In the genomic region with DNA sequence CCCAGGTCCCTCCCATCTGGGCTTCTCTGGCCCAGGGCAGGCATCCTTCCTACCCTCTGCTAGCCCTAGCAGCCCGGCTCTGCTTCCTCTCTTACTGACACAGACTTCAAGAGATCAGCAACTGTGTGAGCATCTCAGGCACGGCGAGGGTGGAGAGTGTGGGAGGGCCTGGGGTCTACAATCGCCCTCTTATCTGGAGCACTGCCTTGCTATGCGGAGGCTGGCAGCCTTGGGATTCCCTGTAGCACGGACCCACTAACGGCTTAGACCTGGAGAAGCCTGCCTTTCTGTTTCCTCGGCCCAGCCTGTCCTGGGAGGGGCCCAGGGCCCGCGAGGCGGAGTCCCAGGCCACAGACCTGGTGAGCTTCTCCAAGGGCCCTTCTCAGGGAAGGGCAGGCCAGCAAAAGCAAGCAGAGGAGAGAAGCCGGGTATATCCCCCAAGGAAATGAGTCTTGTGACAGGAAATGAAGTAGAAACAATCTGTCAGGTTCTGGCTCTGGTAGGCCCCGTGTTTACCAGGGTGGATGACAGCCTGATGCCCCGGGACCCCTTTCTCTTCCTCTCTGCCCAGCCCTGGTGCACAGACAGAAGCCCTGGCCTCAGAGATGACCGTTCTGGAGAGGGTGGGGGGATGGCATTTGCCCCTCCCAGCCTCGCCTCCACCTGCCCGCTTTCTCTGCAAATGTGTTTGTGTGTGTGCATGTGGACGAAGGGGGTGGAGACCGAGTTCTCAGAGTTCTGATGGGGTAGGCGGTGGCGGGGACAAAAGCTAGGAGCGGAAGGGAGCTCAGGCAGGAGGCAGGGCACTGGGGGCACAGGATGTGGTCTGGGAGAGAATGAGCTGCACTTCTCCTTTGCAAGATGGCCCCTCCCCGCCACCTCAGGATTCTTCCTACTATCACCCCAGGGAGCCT, we compare ENCODE assay signal across 8 cellular contexts. TPM values are rescaled to one million over a fixed set of nuclear protein-coding genes. Genes with fewer than 3 reads are reported as not detected.
A peak's percentile ranks its signal among the peaks of the same experiment; 100 is the strongest.
DNase-seq lines count a peak whose midpoint lies in the region; ATAC-seq, FAIRE-seq and TF ChIP-seq lines count a peak whose summit lies in the region.

No MANE protein-coding gene starts in this region.

- peak overlapping the region; percentile 97 for H3K23ac ChIP-seq in IMR-90 (ENCODE audit: low read depth, low read length)
- H3K23ac ChIP-seq in H1 (ENCODE audit: insufficient read length) = no peak overlapping the region

- dilution Hi-C loops in IMR-90 (cut with HindIII; ENCODE audit: low sequenced_read_pairs, unreplicated experiment) = no loop called here

- peak overlapping the region; percentile 99 for H4K91ac ChIP-seq in IMR-90 (ENCODE audit: insufficient read depth, low read depth, low read length)
- peak overlapping the region; percentile 12 for H4K91ac ChIP-seq in H1 (replicated peaks; ENCODE audit: insufficient read length, low read length)

- H2BK15ac ChIP-seq in IMR-90 (ENCODE audit: low read depth, low read length) (peak overlapping the region; percentile 74; the same call in 1 of the 3 replicates), H1 (ENCODE audit: low read length) (no peak overlapping the region)

- H3K27ac ChIP-seq in IMR-90 (ENCODE audit: insufficient read depth, low read length) (peak overlapping the region; percentile 96), H1 (ENCODE audit: low read depth, low read length) (peak overlapping the region; percentile 29), thoracic aorta (no peak overlapping the region)

- H3K36me3 ChIP-seq in IMR-90 (ENCODE audit: control insufficient read depth, insufficient read depth, low read length) (peaks cover 39% of the 10 kb centered on the region), H1 (ENCODE audit: control insufficient read depth in 2 of 4, insufficient read depth in 4 of 4, low read length in 3 of 4) (peaks cover 15 to 26% (median 18%) of the 10 kb centered on the region in 4 experiments), thoracic aorta (peaks cover 29% of the 10 kb centered on the region)

- H2AK5ac ChIP-seq in IMR-90 (ENCODE audit: low read depth, low read length) (peak overlapping the region; percentile 100), H1 (ENCODE audit: low read depth, low read length) (0 out of 2 replicates have a peak overlapping the region, but pooled peaks have one; percentile 56)

- no peak for TF ChIP-seq POLR2A in IMR-90 (IDR thresholded peaks at IDR 0.05; ENCODE audit: low read depth, low read length)
- TF ChIP-seq POLR2A in H1 (IDR thresholded peaks at IDR 0.05; ENCODE audit: control extremely low read depth in 1 of 2, low read depth in 2 of 2, low read length in 2 of 2) = no peak

- H2BK20ac ChIP-seq in IMR-90 (ENCODE audit: low read depth, low read length) = peak overlapping the region; percentile 89
- no peak overlapping the region for H2BK20ac ChIP-seq in H1 (ENCODE audit: low read length)

- H2AK9ac ChIP-seq in IMR-90 (replicated peaks; ENCODE audit: low read depth, low read length, poor library complexity) = peak overlapping the region; percentile 98

- H3K4me1 ChIP-seq in IMR-90 (ENCODE audit: control insufficient read depth, insufficient read depth, low read length) = peaks cover 12% of the 10 kb centered on the region
- peaks cover 0 to 22% (median 13%) of the 10 kb centered on the region in 4 experiments; a peak in 6 of 7 replicates for H3K4me1 ChIP-seq in H1 (replicated peaks in 1 of 4; ENCODE audit: control insufficient read depth in 3 of 4, insufficient read depth in 4 of 4, low read length in 3 of 4)
- H3K4me1 ChIP-seq in thoracic aorta (ENCODE audit: control insufficient read depth in 1 of 2, low read depth in 2 of 2) = peaks cover 10 to 32% of the 10 kb centered on the region in 2 donors

- TF ChIP-seq CTCF in IMR-90 (conservative IDR thresholded peaks at IDR 0.05; ENCODE audit: low read depth, low read length) = no peak
- TF ChIP-seq CTCF in H1 (IDR thresholded peaks at IDR 0.05; ENCODE audit: control extremely low read depth in 1 of 3, insufficient read depth in 1 of 3, low read depth in 1 of 3, low read length in 3 of 3) = no peak
- TF ChIP-seq CTCF in thoracic aorta (IDR thresholded peaks at IDR 0.05) = no peak

- H3K4me3 ChIP-seq in IMR-90 (ENCODE audit: insufficient read depth, low read depth, low read length) (peak overlapping the region; percentile 36), H1 (ENCODE audit: extremely low read depth in 1 of 4, insufficient read depth in 2 of 4, low read depth in 3 of 4, low read length in 4 of 4) (peak overlapping the region in 2 of 4 experiments; percentile 4 to 80; a peak in 4 of 8 replicates), thoracic aorta (peak overlapping the region; percentile 94)

- peak overlapping the region; percentile 81 to 97; a peak in 3 of 4 replicates for H4K8ac ChIP-seq in IMR-90 (ENCODE audit: low read depth in 2 of 2, low read length in 2 of 2)
- H4K8ac ChIP-seq in H1 (ENCODE audit: extremely low read depth, insufficient read depth, low read length) = no peak overlapping the region

- H2BK5ac ChIP-seq in IMR-90 (ENCODE audit: low read depth, low read length, poor library complexity, severe bottlenecking) = peak overlapping the region; percentile 95
- H2BK5ac ChIP-seq in H1 (ENCODE audit: low read depth, low read length) = peak overlapping the region; percentile 76; the same call in 1 of the 2 replicates

- TF ChIP-seq RAD21 in IMR-90 (IDR thresholded peaks at IDR 0.05; ENCODE audit: low read length) = no peak
- no peak for TF ChIP-seq RAD21 in H1 (IDR thresholded peaks at IDR 0.05 in 1 of 2, conservative IDR thresholded peaks at IDR 0.05 in 1 of 2; ENCODE audit: low read depth in 2 of 2, low read length in 2 of 2)

- intact Hi-C loops in IMR-90 (cut with micrococcal nuclease) = loop anchor here (10.0 kb wide), 1 partner anchor 251 kb away; no protein-coding TSS in a partner anchor

- H3K4ac ChIP-seq in IMR-90 (ENCODE audit: low read depth, low read length) (peak overlapping the region; percentile 99), H1 (replicated peaks; ENCODE audit: insufficient read length, low read depth, low read length) (no peak overlapping the region)

- H3K27ac Mint-ChIP-seq in activated CD4-positive, alpha-beta T cell treated with anti-CD3 and anti-CD28 coated beads, Interleukin-2, amount 10 ng/mL, durations not matched to agents 7 days and 5 days = peak overlapping the region; percentile 92
- H3K27ac Mint-ChIP-seq in naive B cell = peak overlapping the region; percentile 95 to 100 (median 98)

- H2BK120ac ChIP-seq in IMR-90 (ENCODE audit: low read depth, low read length) (peak overlapping the region; percentile 96), H1 (replicated peaks; ENCODE audit: low read depth, low read length) (no peak overlapping the region)

- no peaks in the 10 kb centered on the region for H3K27me3 ChIP-seq in IMR-90 (ENCODE audit: control insufficient read depth, insufficient read depth, low read length)
- H3K27me3 ChIP-seq in H1 (replicated peaks in 1 of 4; ENCODE audit: control insufficient read depth in 3 of 4, extremely low read depth in 1 of 4, insufficient read depth in 3 of 4, low read length in 3 of 4) = peaks cover 0 to 2% (median 0%) of the 10 kb centered on the region in 4 experiments; a peak in 1 of 7 replicates
- no peaks in the 10 kb centered on the region for H3K27me3 ChIP-seq in thoracic aorta (replicated peaks; ENCODE audit: insufficient read depth)

- H2BK12ac ChIP-seq in H1 (ENCODE audit: low read depth, low read length) = peak overlapping the region; percentile 30; the same call in 1 of the 2 replicates

- H3K36me3 Mint-ChIP-seq in activated CD4-positive, alpha-beta T cell treated with anti-CD3 and anti-CD28 coated beads, Interleukin-2, amount 10 ng/mL, durations not matched to agents 7 days and 5 days (ENCODE audit: low read depth) = peaks cover 17% of the 10 kb centered on the region
- H3K36me3 Mint-ChIP-seq in naive B cell = no peaks in the 10 kb centered on the region

- peak overlapping the region; percentile 96 for H3K14ac ChIP-seq in IMR-90 (replicated peaks; ENCODE audit: low read depth, low read length)
- H3K14ac ChIP-seq in H1 (ENCODE audit: insufficient read length) = no peak overlapping the region

- H3K9ac ChIP-seq in IMR-90 (ENCODE audit: low read depth, low read length) = peak overlapping the region; percentile 91
- H3K9ac ChIP-seq in H1 (replicated peaks in 1 of 4; ENCODE audit: extremely low read depth in 1 of 4, low read depth in 3 of 4, low read length in 3 of 4) = peak overlapping the region in 1 of 4 experiments; percentile 31; a peak in 1 of 7 replicates

- no peaks in the 10 kb centered on the region for H3K9me3 ChIP-seq in IMR-90 (ENCODE audit: control insufficient read depth, insufficient read depth, low read length)
- no peaks in the 10 kb centered on the region for H3K9me3 ChIP-seq in H1 (ENCODE audit: insufficient read depth in 2 of 2, low read depth in 1 of 2, low read length in 1 of 2)
- no peaks in the 10 kb centered on the region for H3K9me3 ChIP-seq in thoracic aorta

- H3K18ac ChIP-seq in IMR-90 (ENCODE audit: low read depth, low read length) = peak overlapping the region; percentile 89
- H3K18ac ChIP-seq in H1 (ENCODE audit: extremely low read depth, low read length) = no peak overlapping the region

- H3K9me3 Mint-ChIP-seq in activated CD4-positive, alpha-beta T cell treated with anti-CD3 and anti-CD28 coated beads, Interleukin-2, amount 10 ng/mL, durations not matched to agents 7 days and 5 days = no peaks in the 10 kb centered on the region
- H3K9me3 Mint-ChIP-seq in naive B cell = no peaks in the 10 kb centered on the region

- ATAC-seq in IMR-90 (ENCODE audit: low read depth) = no peak
- ATAC-seq in naive B cell (ENCODE audit: low read depth in 2 of 2) = peak; percentile 5 to 7
- no peak for ATAC-seq in thoracic aorta (ENCODE audit: insufficient number of reproducible peaks, low FRiP score, low read depth)
- ATAC-seq in HG03520 (IDR thresholded peaks at IDR 0.05; ENCODE audit: unreplicated experiment) = no peak

- in situ Hi-C loops in IMR-90 (cut with MboI; ENCODE audit: low sequenced_read_pairs) = loop anchor here (25.0 kb wide), 1 partner anchor 279 kb away; a partner anchor contains a TSS

- H3K79me1 ChIP-seq in IMR-90 (ENCODE audit: low read depth in 1 of 2, low read length in 2 of 2) = peaks cover 17 to 70% of the 10 kb centered on the region in 2 experiments
- H3K79me1 ChIP-seq in H1 (ENCODE audit: low read depth, low read length) = peaks cover 5% of the 10 kb centered on the region

- peak overlapping the region; percentile 82 for H2AFZ ChIP-seq in IMR-90 (replicated peaks; ENCODE audit: low read length, poor library complexity)
- H2AFZ ChIP-seq in H1 (ENCODE audit: low read length) = no peak overlapping the region

- H3K56ac ChIP-seq in IMR-90 (ENCODE audit: extremely low read depth, insufficient read depth, low read length) (peak overlapping the region; percentile 35), H1 (replicated peaks; ENCODE audit: insufficient read length, low read depth, low read length) (no peak overlapping the region)

- H3K23me2 ChIP-seq in H1 (ENCODE audit: low read depth, low read length) = peaks cover 17% of the 10 kb centered on the region

- no peak for FAIRE-seq in H1 (lab: Jason Lieb, UNC)

- no TSS peak for BruUV-seq in IMR-90 (replicated peaks; lab: Mats Ljungman, UMichigan)

- peaks cover 25% of the 10 kb centered on the region for H3K4me1 Mint-ChIP-seq in activated CD4-positive, alpha-beta T cell treated with anti-CD3 and anti-CD28 coated beads, Interleukin-2, amount 10 ng/mL, durations not matched to agents 7 days and 5 days
- H3K4me1 Mint-ChIP-seq in naive B cell = peaks cover 35 to 49% (median 49%) of the 10 kb centered on the region in 3 donors

- TF ChIP-seq EP300 in H1 (IDR thresholded peaks at IDR 0.05; ENCODE audit: borderline replicate concordance in 1 of 2, low read depth in 2 of 2, low read length in 2 of 2) = no peak

- H4K20me1 ChIP-seq in IMR-90 (ENCODE audit: insufficient read depth, low read length) = peaks cover 39% of the 10 kb centered on the region
- H4K20me1 ChIP-seq in H1 (replicated peaks in 1 of 2; ENCODE audit: control insufficient read depth in 1 of 2, insufficient read depth in 2 of 2, low read length in 2 of 2) = peaks cover 2 to 14% of the 10 kb centered on the region in 2 experiments

- 41% methylated on average over 7 of the region's 23 CpGs; no CpG with 5 or more reads in 1 of the 2 experiments for WGBS in IMR-90 (ENCODE audit: extremely low coverage in 2 of 2, insufficient read length in 1 of 2), 2 experiments
- WGBS in H1 (ENCODE audit: extremely low coverage in 1 of 2, insufficient coverage in 1 of 2, insufficient read length in 1 of 2, insufficient replicate concordance in 2 of 2, low coverage in 1 of 2, low lambda C conversion rate in 2 of 2, missing lambda C conversion rate in 1 of 2), 2 experiments = 79% methylated on average over 23 of the region's 23 CpGs; no CpG with 5 or more reads in 1 of the 2 experiments

- H3K27me3 Mint-ChIP-seq in activated CD4-positive, alpha-beta T cell treated with anti-CD3 and anti-CD28 coated beads, Interleukin-2, amount 10 ng/mL, durations not matched to agents 7 days and 5 days = no peaks in the 10 kb centered on the region
- H3K27me3 Mint-ChIP-seq in naive B cell = no peaks in the 10 kb centered on the region

- peaks cover 5% of the 10 kb centered on the region for H3K9me1 ChIP-seq in IMR-90 (ENCODE audit: insufficient read depth, low read length)

- H4K5ac ChIP-seq in IMR-90 (ENCODE audit: low read depth, low read length) (peak overlapping the region; percentile 97), H1 (ENCODE audit: insufficient read length, low read depth, low read length) (no peak overlapping the region)

- DNase-seq in A172 (ENCODE audit: low spot score) (peak; percentile 86), IMR-90 (peak; percentile 67), H1 (ENCODE audit: low read depth in 1 of 2, low spot score in 2 of 2) (no peak), naive B cell (peak; percentile 77), thoracic aorta (ENCODE audit: low spot score) (no peak), mucosa of gallbladder (ENCODE audit: low spot score) (no peak)
- DNase-seq in activated CD4-positive, alpha-beta T cell treated with anti-CD3 and anti-CD28 coated beads, Interleukin-2, amount 10 ng/mL, durations not matched to agents 7 days and 5 days = peak; percentile 87

- H3K4me3 Mint-ChIP-seq in activated CD4-positive, alpha-beta T cell treated with anti-CD3 and anti-CD28 coated beads, Interleukin-2, amount 10 ng/mL, durations not matched to agents 7 days and 5 days = peak overlapping the region; percentile 92
- peak overlapping the region; percentile 95 to 99 (median 97) for H3K4me3 Mint-ChIP-seq in naive B cell

- CTCF ChIA-PET in IMR-90 (lab: Yijun Ruan, JAX) (interaction anchor here (0.5 to 1.6 kb wide), 2 partner anchors 107 to 114 kb away, joined by 3 to 6 read pairs; no protein-coding TSS in a partner anchor), H1 (lab: Charles Lee; ENCODE audit: partially characterized antibody) (interaction anchor here (0.6 to 11.4 kb wide), 17 partner anchors 11 to 1820 kb away, joined by 3 to 171 read pairs (median 4); a partner anchor contains a TSS)
- CTCF ChIA-PET in activated CD4-positive, alpha-beta T cell treated with anti-CD3 and anti-CD28 coated beads, Interleukin-2, amount 10 ng/mL, durations not matched to agents 7 days and 5 days (lab: Charles Lee) = interaction anchor here (0.6 to 4.0 kb wide), 12 partner anchors 10 to 103 kb away, joined by 3 to 22 read pairs (median 6); a partner anchor contains a TSS

- peaks cover 0 to 11% of the 10 kb centered on the region in 2 experiments; a peak in 1 of 4 replicates for H3K79me2 ChIP-seq in H1 (ENCODE audit: control insufficient read depth in 1 of 2, insufficient read depth in 2 of 2, low read length in 2 of 2)

- POLR2A ChIA-PET in IMR-90 (lab: Charles Lee; ENCODE audit: unreplicated experiment) (interaction anchor here (0.5 to 1.0 kb wide), 3 partner anchors 29 to 634 kb away, joined by 3 to 5 read pairs (median 3); a partner anchor contains a TSS), H1 (lab: Charles Lee; ENCODE audit: partially characterized antibody) (interaction anchor here (1.0 to 10.0 kb wide), 13 partner anchors 9 to 154 kb away, joined by 3 to 172 read pairs (median 4); a partner anchor contains a TSS)
- POLR2A ChIA-PET in activated CD4-positive, alpha-beta T cell treated with anti-CD3 and anti-CD28 coated beads, Interleukin-2, amount 10 ng/mL, durations not matched to agents 7 days and 5 days (lab: Charles Lee) = interaction anchor here (0.7 kb wide), 1 partner anchor 501 kb away, joined by 4 read pairs; no protein-coding TSS in a partner anchor

- H3K4me2 ChIP-seq in IMR-90 (ENCODE audit: low read depth, low read length) (peak overlapping the region; percentile 88), H1 (ENCODE audit: insufficient read depth in 1 of 2, low read depth in 2 of 2, low read length in 2 of 2) (peak overlapping the region; percentile 75 to 92)

RNA-seq across cellular contexts. Expression of a gene that starts 2.5 kb away (rescaled TPM):
- 10.7 and 11.4 TPM in 2 replicates for total RNA-seq in A172 (2014; rRNA removed; shearing (Covaris generic))
- 5.0 and 6.1 TPM in 2 replicates for total RNA-seq in IMR-90 (2012; rRNA removed)
- 41.3 and 42.2 TPM in 2 replicates for polyA plus RNA-seq in IMR-90 (2012; rRNA removed)
- 20.5 and 31.1 TPM in 2 replicates for polyA plus RNA-seq in IMR-90 (2012; cell fraction: cytosol; rRNA removed)
- polyA plus RNA-seq in IMR-90 (2012; cell fraction: nucleus; rRNA removed; ENCODE audit: low replicate concordance) = 247 and 673 TPM in 2 replicates
- 100 to 1,000 TPM; 189 to 217 TPM for total RNA-seq in activated CD4-positive, alpha-beta T cell treated with anti-CD3 and anti-CD28 coated beads, Interleukin-2, amount 10 ng/mL, durations not matched to agents 7 days and 5 days
- total RNA-seq in H1 (2021; fragmentation: NEBNext Ultra II Directional; extraction: Animal tissue kit (Norgen Biotek cat#: 25700)) = 34.5 and 36.6 TPM in 2 replicates
- 15.5 and 36.5 TPM in 2 replicates for polyA plus RNA-seq in H1 (2011; rRNA removed)
- 14.3 TPM for polyA plus RNA-seq in H1 (2011; cell fraction: cytosol; rRNA removed)
- polyA plus RNA-seq in H1 (2011; cell fraction: nucleus; rRNA removed) = 126 TPM
- 16.5 to 30.3 TPM (median 28.4 TPM) in 4 replicates for polyA plus RNA-seq in H1 (2012, experiment 1 of 2)
- polyA plus RNA-seq in H1 (2012, experiment 2 of 2) = 20.6 TPM
- 30.9 TPM for polyA plus RNA-seq in H1 (2013, experiment 1 of 2)
- polyA plus RNA-seq in H1 (2013, experiment 2 of 2) = 27.8 TPM
- polyA minus RNA-seq in H1 (2011; rRNA and poly(A)+ RNA removed) = 10.6 and 13.2 TPM in 2 replicates
- polyA minus RNA-seq in H1 (2011; cell fraction: cytosol; rRNA and poly(A)+ RNA removed) = 26.1 TPM
- polyA minus RNA-seq in H1 (2011; cell fraction: nucleus; rRNA and poly(A)+ RNA removed) = 45.6 TPM
- 100 to 1,000 TPM in 4 of 6 donors, 10 to 100 TPM in 2; 81.4 to 172 (median 106) TPM for polyA plus RNA-seq in naive B cell (ENCODE audit: low read depth in 6 of 6)
- 100 to 1,000 TPM in 1 of 2 donors, 10 to 100 TPM in 1; 99.8 to 131 TPM for total RNA-seq in thoracic aorta
- total RNA-seq in mucosa of gallbladder = 131 TPM

RNA-seq across cellular contexts. Expression of a gene that starts 2.7 kb away (rescaled TPM):
- 0.48 TPM in 1 of 2 replicates, not detected in the other for total RNA-seq in A172 (2014; rRNA removed; shearing (Covaris generic))
- total RNA-seq in IMR-90 (2012; rRNA removed) (0.28 and 0.54 TPM in 2 replicates), thoracic aorta (not detected), mucosa of gallbladder (1.6 TPM)
- polyA plus RNA-seq in IMR-90 (2012; rRNA removed) (0.29 and 0.43 TPM in 2 replicates), H1 (2011; rRNA removed) (0.57 and 0.83 TPM in 2 replicates), naive B cell (ENCODE audit: low read depth in 6 of 6) (1 to 10 TPM in 2 of 6 donors, under 1 TPM in 3, not detected in 1; 0.13 to 1.7 (median 0.89) TPM)
- polyA plus RNA-seq in IMR-90 (2012; cell fraction: cytosol; rRNA removed) = 0.23 and 0.58 TPM in 2 replicates
- polyA plus RNA-seq in IMR-90 (2012; cell fraction: nucleus; rRNA removed; ENCODE audit: low replicate concordance) = 1.5 and 2.5 TPM in 2 replicates
- 1 to 10 TPM; 1.3 to 1.5 TPM for total RNA-seq in activated CD4-positive, alpha-beta T cell treated with anti-CD3 and anti-CD28 coated beads, Interleukin-2, amount 10 ng/mL, durations not matched to agents 7 days and 5 days
- total RNA-seq in H1 (2021; fragmentation: NEBNext Ultra II Directional; extraction: Animal tissue kit (Norgen Biotek cat#: 25700)) = 0.35 and 0.59 TPM in 2 replicates
- 0.57 TPM for polyA plus RNA-seq in H1 (2011; cell fraction: cytosol; rRNA removed)
- polyA plus RNA-seq in H1 (2011; cell fraction: nucleus; rRNA removed) = 1.4 TPM
- polyA plus RNA-seq in H1 (2012, experiment 1 of 2) = 0.80 to 1.5 TPM (median 1.1 TPM) in 4 replicates
- 0.17 TPM for polyA plus RNA-seq in H1 (2012, experiment 2 of 2)
- polyA plus RNA-seq in H1 (2013, experiment 1 of 2) = 0.39 TPM
- polyA plus RNA-seq in H1 (2013, experiment 2 of 2) = 0.28 TPM
- 0.66 and 0.95 TPM in 2 replicates for polyA minus RNA-seq in H1 (2011; rRNA and poly(A)+ RNA removed)
- polyA minus RNA-seq in H1 (2011; cell fraction: cytosol; rRNA and poly(A)+ RNA removed) = not detected
- 0.30 TPM for polyA minus RNA-seq in H1 (2011; cell fraction: nucleus; rRNA and poly(A)+ RNA removed)

RNA-seq across cellular contexts. Expression of a gene that starts 9.7 kb away (rescaled TPM):
- total RNA-seq in A172 (2014; rRNA removed; shearing (Covaris generic)) = 0.19 and 0.55 TPM in 2 replicates
- not detected in 2 replicates for total RNA-seq in IMR-90 (2012; rRNA removed)
- 1.8 and 2.3 TPM in 2 replicates for polyA plus RNA-seq in IMR-90 (2012; rRNA removed)
- polyA plus RNA-seq in IMR-90 (2012; cell fraction: cytosol; rRNA removed) = 0.54 and 0.62 TPM in 2 replicates
- polyA plus RNA-seq in IMR-90 (2012; cell fraction: nucleus; rRNA removed; ENCODE audit: low replicate concordance) = 8.7 and 38.4 TPM in 2 replicates
- 10 to 100 TPM; 34.6 to 36.1 TPM for total RNA-seq in activated CD4-positive, alpha-beta T cell treated with anti-CD3 and anti-CD28 coated beads, Interleukin-2, amount 10 ng/mL, durations not matched to agents 7 days and 5 days
- total RNA-seq in H1 (2021; fragmentation: NEBNext Ultra II Directional; extraction: Animal tissue kit (Norgen Biotek cat#: 25700)) = 5.4 and 5.8 TPM in 2 replicates
- 3.6 and 8.2 TPM in 2 replicates for polyA plus RNA-seq in H1 (2011; rRNA removed)
- 2.3 TPM for polyA plus RNA-seq in H1 (2011; cell fraction: cytosol; rRNA removed)
- polyA plus RNA-seq in H1 (2011; cell fraction: nucleus; rRNA removed) = 33.0 TPM
- polyA plus RNA-seq in H1 (2012, experiment 1 of 2) = 4.8 to 6.4 TPM (median 5.3 TPM) in 4 replicates
- polyA plus RNA-seq in H1 (2012, experiment 2 of 2) = 4.1 TPM
- polyA plus RNA-seq in H1 (2013, experiment 1 of 2) = 5.7 TPM
- 4.9 TPM for polyA plus RNA-seq in H1 (2013, experiment 2 of 2)
- not detected in 2 replicates for polyA minus RNA-seq in H1 (2011; rRNA and poly(A)+ RNA removed)
- polyA minus RNA-seq in H1 (2011; cell fraction: cytosol; rRNA and poly(A)+ RNA removed) = not detected
- polyA minus RNA-seq in H1 (2011; cell fraction: nucleus; rRNA and poly(A)+ RNA removed) = 3.1 TPM
- not detected for polyA plus RNA-seq in naive B cell (ENCODE audit: low read depth in 6 of 6)
- 1 to 10 TPM in 1 of 2 donors, under 1 TPM in 1; 0.81 to 1.1 TPM for total RNA-seq in thoracic aorta
- total RNA-seq in mucosa of gallbladder = 13.3 TPM

RNA-seq across cellular contexts. Expression of a gene that starts 18.8 kb away (rescaled TPM):
- total RNA-seq in A172 (2014; rRNA removed; shearing (Covaris generic)) = 18.0 and 38.9 TPM in 2 replicates
- total RNA-seq in IMR-90 (2012; rRNA removed) (22.6 and 25.6 TPM in 2 replicates), thoracic aorta (100 to 1,000 TPM; 130 to 140 TPM), mucosa of gallbladder (55.4 TPM)
- polyA plus RNA-seq in IMR-90 (2012; rRNA removed) (364 and 385 TPM in 2 replicates), H1 (2011; rRNA removed) (21.5 and 46.6 TPM in 2 replicates), naive B cell (ENCODE audit: low read depth in 6 of 6) (1 to 10 TPM in 1 of 6 donors, under 1 TPM in 4, not detected in 1; 0.23 to 1.1 (median 0.86) TPM)
- polyA plus RNA-seq in IMR-90 (2012; cell fraction: cytosol; rRNA removed) = 283 and 394 TPM in 2 replicates
- polyA plus RNA-seq in IMR-90 (2012; cell fraction: nucleus; rRNA removed; ENCODE audit: low replicate concordance) = 615 and 1,429 TPM in 2 replicates
- total RNA-seq in activated CD4-positive, alpha-beta T cell treated with anti-CD3 and anti-CD28 coated beads, Interleukin-2, amount 10 ng/mL, durations not matched to agents 7 days and 5 days = 10 to 100 TPM; 17.3 to 18.3 TPM
- 69.2 and 70.6 TPM in 2 replicates for total RNA-seq in H1 (2021; fragmentation: NEBNext Ultra II Directional; extraction: Animal tissue kit (Norgen Biotek cat#: 25700))
- polyA plus RNA-seq in H1 (2011; cell fraction: cytosol; rRNA removed) = 26.8 TPM
- 126 TPM for polyA plus RNA-seq in H1 (2011; cell fraction: nucleus; rRNA removed)
- polyA plus RNA-seq in H1 (2012, experiment 1 of 2) = 80.3 to 96.2 TPM (median 87.0 TPM) in 4 replicates
- polyA plus RNA-seq in H1 (2012, experiment 2 of 2) = 81.2 TPM
- polyA plus RNA-seq in H1 (2013, experiment 1 of 2) = 132 TPM
- polyA plus RNA-seq in H1 (2013, experiment 2 of 2) = 122 TPM
- 7.8 and 13.1 TPM in 2 replicates for polyA minus RNA-seq in H1 (2011; rRNA and poly(A)+ RNA removed)
- 27.5 TPM for polyA minus RNA-seq in H1 (2011; cell fraction: cytosol; rRNA and poly(A)+ RNA removed)
- 29.2 TPM for polyA minus RNA-seq in H1 (2011; cell fraction: nucleus; rRNA and poly(A)+ RNA removed)

RNA-seq across cellular contexts. Expression of a gene that starts 29.0 kb away (rescaled TPM):
- 6.9 and 19.3 TPM in 2 replicates for total RNA-seq in A172 (2014; rRNA removed; shearing (Covaris generic))
- 2.2 and 2.3 TPM in 2 replicates for total RNA-seq in IMR-90 (2012; rRNA removed)
- 23.2 and 30.0 TPM in 2 replicates for polyA plus RNA-seq in IMR-90 (2012; rRNA removed)
- polyA plus RNA-seq in IMR-90 (2012; cell fraction: cytosol; rRNA removed) = 16.0 and 40.1 TPM in 2 replicates
- polyA plus RNA-seq in IMR-90 (2012; cell fraction: nucleus; rRNA removed; ENCODE audit: low replicate concordance) = 23.7 and 42.5 TPM in 2 replicates
- 10 to 100 TPM; 59.7 to 66.7 TPM for total RNA-seq in activated CD4-positive, alpha-beta T cell treated with anti-CD3 and anti-CD28 coated beads, Interleukin-2, amount 10 ng/mL, durations not matched to agents 7 days and 5 days
- total RNA-seq in H1 (2021; fragmentation: NEBNext Ultra II Directional; extraction: Animal tissue kit (Norgen Biotek cat#: 25700)) = 19.3 and 20.7 TPM in 2 replicates
- 21.4 and 45.7 TPM in 2 replicates for polyA plus RNA-seq in H1 (2011; rRNA removed)
- 10.1 TPM for polyA plus RNA-seq in H1 (2011; cell fraction: cytosol; rRNA removed)
- polyA plus RNA-seq in H1 (2011; cell fraction: nucleus; rRNA removed) = 23.8 TPM
- polyA plus RNA-seq in H1 (2012, experiment 1 of 2) = 15.9 to 26.5 TPM (median 22.6 TPM) in 4 replicates
- polyA plus RNA-seq in H1 (2012, experiment 2 of 2) = 25.8 TPM
- 19.0 TPM for polyA plus RNA-seq in H1 (2013, experiment 1 of 2)
- polyA plus RNA-seq in H1 (2013, experiment 2 of 2) = 17.7 TPM
- 7.0 and 8.1 TPM in 2 replicates for polyA minus RNA-seq in H1 (2011; rRNA and poly(A)+ RNA removed)
- polyA minus RNA-seq in H1 (2011; cell fraction: cytosol; rRNA and poly(A)+ RNA removed) = 7.4 TPM
- polyA minus RNA-seq in H1 (2011; cell fraction: nucleus; rRNA and poly(A)+ RNA removed) = 8.7 TPM
- polyA plus RNA-seq in naive B cell (ENCODE audit: low read depth in 6 of 6) = 10 to 100 TPM in 5 of 6 donors, 1 to 10 TPM in 1; 7.7 to 18.2 (median 13.1) TPM
- 10 to 100 TPM in 1 of 2 donors, 1 to 10 TPM in 1; 9.2 to 29.6 TPM for total RNA-seq in thoracic aorta
- 34.8 TPM for total RNA-seq in mucosa of gallbladder

Comparison
In these comparisons a context has a peak if more than half of its experiments do, and no peak if none do; other contexts are left out.
1. DNase-seq: peak in A172 (single experiment), IMR-90 (single experiment), activated CD4-positive, alpha-beta T cell treated with anti-CD3 and anti-CD28 coated beads, Interleukin-2, amount 10 ng/mL, durations not matched to agents 7 days and 5 days (single experiment) and naive B cell (single experiment); none in H1 (0 of 2), thoracic aorta (single experiment) and mucosa of gallbladder (single experiment).
2. ATAC-seq: peak in naive B cell (2 of 2); none in IMR-90 (single experiment), thoracic aorta (single experiment) and HG03520 (single experiment).
3. H3K27ac ChIP-seq: peak in IMR-90 (single experiment) and H1 (single experiment); none in thoracic aorta (0 of 2).